ENCODE assay signal across 10 cellular contexts in genomic region chr9:126612329-126612812, GRCh38. TPM values are rescaled to one million over a fixed set of nuclear protein-coding genes. Genes with fewer than 3 reads are reported as not detected.
DNase-seq lines count a peak whose midpoint lies in the region; ATAC-seq and TF ChIP-seq lines count a peak whose summit lies in the region.
"Had no signal": no experiment of that assay in that cellular context is flagged by ENCODE, and none has a peak within 500 bp of the region (broad histone marks: within the 10 kb centered on the region; RNA-seq: fewer than 3 reads in every experiment).

No MANE protein-coding gene starts in this region.

- H3K4me3 Mint-ChIP-seq in activated T-cell treated with anti-CD3 and anti-CD28 coated beads, Interleukin-2, amount 50 U/mL, for 72 hours, result peak overlapping the region; percentile 27 to 32
- peak overlapping the region; percentile 66 for H3K4me3 Mint-ChIP-seq in activated T-helper 17 cell treated with anti-CD3 and anti-CD28 coated beads, Interleukin-2, amount 50 U/mL, for 72 hours

- no peaks in the 10 kb centered on the region for H3K9me3 ChIP-seq in tibial nerve
- H3K9me3 ChIP-seq in testis, result no peaks in the 10 kb centered on the region

- no peaks in the 10 kb centered on the region for H3K36me3 ChIP-seq in tibial nerve
- no peaks in the 10 kb centered on the region for H3K36me3 ChIP-seq in testis (ENCODE audit: low read depth, missing control alignments)

- peaks cover 17% of the 10 kb centered on the region for H3K4me1 Mint-ChIP-seq in activated T-cell treated with anti-CD3 and anti-CD28 coated beads, Interleukin-2, amount 50 U/mL, for 72 hours (ENCODE audit: low read depth)
- peaks cover 6% of the 10 kb centered on the region for H3K4me1 Mint-ChIP-seq in activated T-helper 17 cell treated with anti-CD3 and anti-CD28 coated beads, Interleukin-2, amount 50 U/mL, for 72 hours

- TF ChIP-seq POLR2A in tibial nerve (IDR thresholded peaks at IDR 0.05) (no peak), testis (IDR thresholded peaks at IDR 0.05) (no peak)

- H3K4me1 ChIP-seq in tibial nerve, result peaks cover 0 to 52% (median 21%) of the 10 kb centered on the region in 4 donors
- peaks cover 17% of the 10 kb centered on the region for H3K4me1 ChIP-seq in testis

- H3K27ac ChIP-seq in tibial nerve (no peak overlapping the region), testis (no peak overlapping the region)
- H3K27ac ChIP-seq: C4-2B had no signal

- TF ChIP-seq EP300 in tibial nerve (IDR thresholded peaks at IDR 0.05), result no peak

- no peak for ATAC-seq in activated T-cell treated with anti-CD3 and anti-CD28 coated beads, Interleukin-2, amount 50 U/mL, for 72 hours (replicated peaks in 1 of 2)
- no peak for ATAC-seq in activated T-helper 17 cell treated with anti-CD3 and anti-CD28 coated beads, Interleukin-2, amount 50 U/mL, for 72 hours (replicated peaks)
- peak; percentile 14 for ATAC-seq in left lobe of liver
- ATAC-seq in HG03439 (IDR thresholded peaks at IDR 0.05; ENCODE audit: unreplicated experiment), result no peak

- H3K9me3 Mint-ChIP-seq in activated T-cell treated with anti-CD3 and anti-CD28 coated beads, Interleukin-2, amount 50 U/mL, for 72 hours, result no peaks in the 10 kb centered on the region
- no peaks in the 10 kb centered on the region for H3K9me3 Mint-ChIP-seq in activated T-helper 17 cell treated with anti-CD3 and anti-CD28 coated beads, Interleukin-2, amount 50 U/mL, for 72 hours

- H3K27me3 Mint-ChIP-seq in activated T-cell treated with anti-CD3 and anti-CD28 coated beads, Interleukin-2, amount 50 U/mL, for 72 hours (ENCODE audit: low read depth), result peaks cover 78% of the 10 kb centered on the region
- peaks cover 37% of the 10 kb centered on the region for H3K27me3 Mint-ChIP-seq in activated T-helper 17 cell treated with anti-CD3 and anti-CD28 coated beads, Interleukin-2, amount 50 U/mL, for 72 hours

- H3K27ac Mint-ChIP-seq in activated T-cell treated with anti-CD3 and anti-CD28 coated beads, Interleukin-2, amount 50 U/mL, for 72 hours, result no peak overlapping the region
- no peak overlapping the region for H3K27ac Mint-ChIP-seq in activated T-helper 17 cell treated with anti-CD3 and anti-CD28 coated beads, Interleukin-2, amount 50 U/mL, for 72 hours

- no peak for DNase-seq in activated T-cell treated with anti-CD3 and anti-CD28 coated beads, Interleukin-2, amount 50 U/mL, for 72 hours
- DNase-seq in activated T-cell treated with anti-CD3 and anti-CD28 coated beads, Interleukin-2, amount 50 U/mL, for 1 hour, result no peak
- DNase-seq in left lobe of liver (ENCODE audit: low spot score) (no peak), tibial nerve (ENCODE audit: low spot score in 2 of 2) (no peak), iPS-NIHi11 (ENCODE audit: low spot score) (no peak), testis (no peak)

- intact Hi-C loops in testis (cut with DNase I; ENCODE audit: low total_unique reads), result no loop called here

- WGBS in tibial nerve, 2 donors, result 0 to 1% methylated on average over 7 to 30 of the region's 54 CpGs
- 0% methylated on average over 40 of the region's 54 CpGs; no CpG with 5 or more reads in 1 of the 2 donors for WGBS in testis, 2 donors

- TF ChIP-seq CTCF in tibial nerve (IDR thresholded peaks at IDR 0.05) (no peak), testis (IDR thresholded peaks at IDR 0.05) (no peak)

- no peaks in the 10 kb centered on the region for H3K36me3 Mint-ChIP-seq in activated T-cell treated with anti-CD3 and anti-CD28 coated beads, Interleukin-2, amount 50 U/mL, for 72 hours (ENCODE audit: insufficient read depth in 2 of 2)
- H3K36me3 Mint-ChIP-seq in activated T-helper 17 cell treated with anti-CD3 and anti-CD28 coated beads, Interleukin-2, amount 50 U/mL, for 72 hours (ENCODE audit: low read depth), result peaks cover 6% of the 10 kb centered on the region

- H3K4me3 ChIP-seq in tibial nerve (peak overlapping the region in 3 of 4 donors; percentile 2 to 44 (median 7)), testis (no peak overlapping the region)

- H3K27me3 ChIP-seq in tibial nerve, result peaks cover 0 to 81% of the 10 kb centered on the region in 2 donors
- H3K27me3 ChIP-seq in testis, result no peaks in the 10 kb centered on the region

RNA-seq across cellular contexts. Expression of gene LMX1B, which starts 1.4 kb away (rescaled TPM):
- total RNA-seq in activated T-cell treated with anti-CD3 and anti-CD28 coated beads, Interleukin-2, amount 50 U/mL, for 72 hours, result not detected
- total RNA-seq in activated T-helper 17 cell treated with anti-CD3 and anti-CD28 coated beads, Interleukin-2, amount 50 U/mL, for 72 hours, result not detected
- total RNA-seq in left lobe of liver (not detected), tibial nerve (1 to 10 TPM in 1 of 4 donors, under 1 TPM in 2, not detected in 1; 0.60 to 1.5 (median 0.78) TPM), testis (1 to 10 TPM; 7.6 TPM)
- polyA plus RNA-seq in testis (ENCODE audit: insufficient read depth, low read depth, low replicate concordance), result 2.8 TPM
- total RNA-seq: fibroblast of villous mesenchyme had no signal

Comparison
In these comparisons a context has a peak if more than half of its experiments do, and no peak if none do; other contexts are left out.
1. H3K4me3 ChIP-seq: peak in tibial nerve (3 of 4); none in testis (0 of 2).